8 cellular contexts compared by ENCODE assay signal in the genomic region with DNA sequence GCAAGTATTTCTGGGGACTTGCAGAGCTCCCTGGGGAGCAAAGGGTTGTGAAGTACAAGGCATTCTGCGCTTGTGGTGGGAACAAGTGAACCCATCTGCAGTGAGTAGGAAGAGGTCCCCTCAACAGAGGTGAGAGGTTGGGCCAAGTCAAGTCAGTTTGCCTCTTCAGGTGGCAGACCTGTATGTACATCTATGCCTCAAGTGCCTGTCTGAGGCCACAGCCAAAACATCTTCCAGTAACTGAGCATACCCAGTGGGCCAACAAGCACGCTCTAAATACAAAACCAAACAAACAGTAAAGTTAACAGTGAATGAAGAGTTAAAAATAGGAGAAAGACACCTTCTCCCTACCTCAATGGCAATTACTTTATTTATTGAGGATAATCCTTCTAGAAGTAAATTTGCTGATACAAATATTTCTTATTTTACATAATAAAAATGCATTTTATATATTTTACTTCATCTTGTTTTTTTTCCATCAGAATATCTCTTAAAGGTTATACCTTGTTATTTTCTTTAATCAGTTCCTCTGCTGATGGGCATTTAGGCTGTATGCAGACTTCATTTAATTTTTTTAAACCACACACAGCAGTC.
A peak's percentile ranks its signal among the peaks of the same experiment; 100 is the strongest.
DNase-seq lines count a peak whose midpoint lies in the region; ATAC-seq and TF ChIP-seq lines count a peak whose summit lies in the region.

No MANE protein-coding gene starts in this region.

- H3K4me3 ChIP-seq in DOHH2 (ENCODE audit: low read length) (peak overlapping the region; percentile 76), HFF-Myc (replicated peaks; ENCODE audit: low read depth, low read length) (peak overlapping the region; percentile 69)

- peak overlapping the region; percentile 95 for H3K4me2 ChIP-seq in DOHH2 (ENCODE audit: low read length)

- TF ChIP-seq CTCF in DOHH2 (IDR thresholded peaks at IDR 0.05; ENCODE audit: low read depth, low read length, poor library complexity, severe bottlenecking) (no peak), HFF-Myc (IDR thresholded peaks at IDR 0.05; ENCODE audit: low read depth, low read length, missing control alignments) (no peak), nephron (IDR thresholded peaks at IDR 0.05; ENCODE audit: unreplicated experiment in 3 of 3) (no peak)

- peaks cover 70% of the 10 kb centered on the region for H3K4me1 ChIP-seq in DOHH2 (ENCODE audit: control insufficient read depth, low read length)

- DNase-seq in HFF-Myc (ENCODE audit: extremely low read depth, low read depth), result no peak
- peak; percentile 12 for DNase-seq in activated naive CD8-positive, alpha-beta T cell treated with anti-CD3 and anti-CD28 coated beads, Interleukin-2, amount 50 U/mL, for 24 hours
- no peak for DNase-seq in glomerular visceral epithelial cell (ENCODE audit: extremely low spot score)
- DNase-seq in DMS79 treated with DMSO at 0.1 percent for 48 hours (lab: John Stamatoyannopoulos, UW), result no peak
- DNase-seq in stimulated activated CD4-positive, alpha-beta T cell treated with anti-CD3 and anti-CD28 coated beads, Interleukin-1b, Interleukin-23, amount 100 ng/mL, for 48 hours, result no peak
- no peak for DNase-seq in NCI-H1694 (lab: John Stamatoyannopoulos, UW)

- H3K36me3 Mint-ChIP-seq in activated naive CD8-positive, alpha-beta T cell treated with anti-CD3 and anti-CD28 coated beads, Interleukin-2, amount 50 U/mL, for 24 hours (ENCODE audit: low read depth), result peaks cover 39% of the 10 kb centered on the region
- H3K36me3 Mint-ChIP-seq in nephron (ENCODE audit: low read depth), result no peaks in the 10 kb centered on the region

- peak overlapping the region; percentile 89 for H3K4me3 Mint-ChIP-seq in activated naive CD8-positive, alpha-beta T cell treated with anti-CD3 and anti-CD28 coated beads, Interleukin-2, amount 50 U/mL, for 24 hours
- H3K4me3 Mint-ChIP-seq in nephron, result peak overlapping the region; percentile 89 to 95 (median 90)

- H3K9me3 ChIP-seq in DOHH2 (ENCODE audit: control insufficient read depth, insufficient read depth, low read length), result no peaks in the 10 kb centered on the region

- peaks cover 13% of the 10 kb centered on the region; the same call in 1 of the 2 replicates for H3F3A ChIP-seq in DOHH2 (ENCODE audit: control insufficient read depth, insufficient read depth)

- peak overlapping the region; percentile 84 for H3K27ac ChIP-seq in DOHH2 (ENCODE audit: low read depth, low read length)

- H3K9me2 ChIP-seq in DOHH2 (replicated peaks; ENCODE audit: control insufficient read depth, low read length), result no peaks in the 10 kb centered on the region

- H3K9me3 Mint-ChIP-seq in activated naive CD8-positive, alpha-beta T cell treated with anti-CD3 and anti-CD28 coated beads, Interleukin-2, amount 50 U/mL, for 24 hours, result no peaks in the 10 kb centered on the region
- H3K9me3 Mint-ChIP-seq in nephron, result no peaks in the 10 kb centered on the region

- H3K27me3 ChIP-seq in DOHH2 (ENCODE audit: control insufficient read depth, low read length), result no peaks in the 10 kb centered on the region

- H3K4me1 Mint-ChIP-seq in activated naive CD8-positive, alpha-beta T cell treated with anti-CD3 and anti-CD28 coated beads, Interleukin-2, amount 50 U/mL, for 24 hours, result peaks cover 75% of the 10 kb centered on the region
- peaks cover 69% of the 10 kb centered on the region for H3K4me1 Mint-ChIP-seq in nephron

- peak overlapping the region; percentile 94 for H3K27ac Mint-ChIP-seq in activated naive CD8-positive, alpha-beta T cell treated with anti-CD3 and anti-CD28 coated beads, Interleukin-2, amount 50 U/mL, for 24 hours
- H3K27ac Mint-ChIP-seq in nephron, result peak overlapping the region; percentile 95 to 97 (median 96)

- ATAC-seq in activated naive CD8-positive, alpha-beta T cell treated with anti-CD3 and anti-CD28 coated beads, Interleukin-2, amount 50 U/mL, for 24 hours, result no peak

- peaks cover 28% of the 10 kb centered on the region for H3K36me3 ChIP-seq in DOHH2 (ENCODE audit: control insufficient read depth, low read length)

- H3K27me3 Mint-ChIP-seq in activated naive CD8-positive, alpha-beta T cell treated with anti-CD3 and anti-CD28 coated beads, Interleukin-2, amount 50 U/mL, for 24 hours, result peaks cover 2% of the 10 kb centered on the region
- peaks cover 4% of the 10 kb centered on the region for H3K27me3 Mint-ChIP-seq in nephron (ENCODE audit: low read depth)

- no peaks in the 10 kb centered on the region for H4K20me1 ChIP-seq in DOHH2 (ENCODE audit: control insufficient read depth, insufficient read depth, low read depth, low read length)

- H3K79me2 ChIP-seq in DOHH2 (ENCODE audit: control insufficient read depth, low read length), result peaks cover 74% of the 10 kb centered on the region
